ENCODE assay signal across 8 cellular contexts in the genomic region with DNA sequence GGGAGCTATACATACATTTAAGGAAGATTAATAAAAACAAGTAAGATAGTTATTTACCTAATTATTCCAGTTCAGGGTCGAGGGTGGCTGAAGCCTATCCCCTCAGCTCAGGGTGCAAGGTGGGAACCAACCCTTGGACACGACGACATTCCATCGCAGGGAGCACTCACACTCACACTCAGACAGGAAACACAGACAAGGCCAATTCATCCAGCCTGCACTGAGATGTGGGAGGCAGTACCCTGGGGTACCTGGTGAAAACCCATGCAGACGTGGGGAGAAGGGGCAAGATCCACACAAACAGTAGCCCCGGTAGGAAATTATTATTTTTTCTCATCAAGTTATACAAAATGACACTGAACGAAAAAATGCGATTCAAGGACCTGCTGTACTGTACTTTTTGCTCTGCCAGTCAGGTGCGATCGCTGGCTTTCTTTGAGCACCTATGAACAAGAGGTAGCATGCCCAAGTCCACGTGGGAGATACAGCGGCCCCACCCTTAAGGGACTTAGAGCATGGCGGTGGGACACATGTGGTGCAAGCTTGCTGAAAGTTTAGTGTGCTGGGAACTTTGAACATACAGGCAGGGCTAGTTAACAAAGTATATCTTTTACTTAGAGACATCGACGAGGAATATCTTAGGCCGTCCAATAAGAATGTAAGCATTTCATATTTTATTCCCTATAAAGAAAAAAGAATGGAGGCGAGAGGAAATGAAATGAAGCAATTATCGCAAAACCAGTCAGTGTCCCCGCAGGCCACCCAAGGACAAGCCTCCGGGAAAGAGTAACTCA. TPM values are rescaled to one million over a fixed set of nuclear protein-coding genes. Genes with fewer than 3 reads are reported as not detected.
A peak's percentile ranks its signal among the peaks of the same experiment; 100 is the strongest.
DNase-seq lines count a peak whose midpoint lies in the region; ATAC-seq and TF ChIP-seq lines count a peak whose summit lies in the region.

No MANE protein-coding gene starts in this region.

- 22 to 30% (median 22%) methylated on average over 20 of the region's 20 CpGs for WGBS in ovary, 3 donors

- no peak for TF ChIP-seq CTCF in BE2C (IDR thresholded peaks at IDR 0.05; ENCODE audit: low read depth, low read length)
- TF ChIP-seq CTCF in fibroblast of mammary gland (conservative IDR thresholded peaks at IDR 0.05; ENCODE audit: control insufficient read depth, insufficient read depth, low read depth, low read length) = no peak
- no peak for TF ChIP-seq CTCF in ovary (IDR thresholded peaks at IDR 0.05)

- intact Hi-C loops in ovary (cut with DNase I) = loop anchor here in 2 of 4 donors (10.0 kb wide), 2 partner anchors 92 to 268 kb away; a partner anchor contains a TSS

- peak overlapping the region in 1 of 2 donors; percentile 95 for H3K27ac ChIP-seq in ovary

- DNase-seq in BE2C (peak; percentile 24), NCI-H69 (lab: John Stamatoyannopoulos, UW) (peak; percentile 82), activated T-cell treated with anti-CD3 and anti-CD28 coated beads for 24 hours (ENCODE audit: low read depth) (peak; percentile 33), fibroblast of mammary gland (ENCODE audit: low read depth) (peak; percentile 50), ovary (peak in 2 of 5 donors; percentile 22 to 28), occipital lobe (lab: John Stamatoyannopoulos, UW) (no peak)

- H3K36me3 ChIP-seq in BE2C (no peaks in the 10 kb centered on the region; the same call in 1 of the 2 replicates), ovary (no peaks in the 10 kb centered on the region)

- H3K27me3 ChIP-seq in BE2C = no peaks in the 10 kb centered on the region
- H3K27me3 ChIP-seq in ovary = no peaks in the 10 kb centered on the region

- TF ChIP-seq EP300 in ovary (IDR thresholded peaks at IDR 0.05) = no peak

- ATAC-seq in GM21717 (IDR thresholded peaks at IDR 0.05; ENCODE audit: unreplicated experiment) (peak; percentile 25), GM18861 (IDR thresholded peaks at IDR 0.05; ENCODE audit: unreplicated experiment) (no peak)

- no peak for TF ChIP-seq POLR2A in ovary (IDR thresholded peaks at IDR 0.05)

- H3K4me1 ChIP-seq in BE2C (no peaks in the 10 kb centered on the region), ovary (ENCODE audit: insufficient read depth) (no peaks in the 10 kb centered on the region)

- H3K9me3 ChIP-seq in BE2C (no peaks in the 10 kb centered on the region), ovary (no peaks in the 10 kb centered on the region)

- H3K4me3 ChIP-seq in BE2C (ENCODE audit: low read depth, low read length) (peak overlapping the region; percentile 64), fibroblast of mammary gland (ENCODE audit: control insufficient read depth, low read depth, low read length) (peak overlapping the region; percentile 92), ovary (peak overlapping the region; percentile 73)

RNA-seq across cellular contexts. Expression of a gene that starts 0.6 kb away (rescaled TPM):
- polyA plus RNA-seq in BE2C (2012; ENCODE audit: insufficient read depth, insufficient read length, low read depth) = 1.9 TPM
- total RNA-seq in ovary (10 to 100 TPM; 10.8 to 33.0 (median 17.9) TPM), occipital lobe (25.3 TPM)
- 10 to 100 TPM in 1 of 2 donors, 1 to 10 TPM in 1; 4.5 to 14.3 TPM for polyA plus RNA-seq in ovary

RNA-seq across cellular contexts. Expression of a gene that starts 0.9 kb away (rescaled TPM):
- polyA plus RNA-seq in BE2C (2012; ENCODE audit: insufficient read depth, insufficient read length, low read depth) = 7.0 TPM
- total RNA-seq in ovary (10 to 100 TPM; 12.3 to 20.2 (median 17.9) TPM), occipital lobe (88.4 TPM)
- polyA plus RNA-seq in ovary = 10 to 100 TPM in 1 of 2 donors, 1 to 10 TPM in 1; 6.7 to 13.8 TPM
